1 cellular context compared by ENCODE assay signal in the genomic region with DNA sequence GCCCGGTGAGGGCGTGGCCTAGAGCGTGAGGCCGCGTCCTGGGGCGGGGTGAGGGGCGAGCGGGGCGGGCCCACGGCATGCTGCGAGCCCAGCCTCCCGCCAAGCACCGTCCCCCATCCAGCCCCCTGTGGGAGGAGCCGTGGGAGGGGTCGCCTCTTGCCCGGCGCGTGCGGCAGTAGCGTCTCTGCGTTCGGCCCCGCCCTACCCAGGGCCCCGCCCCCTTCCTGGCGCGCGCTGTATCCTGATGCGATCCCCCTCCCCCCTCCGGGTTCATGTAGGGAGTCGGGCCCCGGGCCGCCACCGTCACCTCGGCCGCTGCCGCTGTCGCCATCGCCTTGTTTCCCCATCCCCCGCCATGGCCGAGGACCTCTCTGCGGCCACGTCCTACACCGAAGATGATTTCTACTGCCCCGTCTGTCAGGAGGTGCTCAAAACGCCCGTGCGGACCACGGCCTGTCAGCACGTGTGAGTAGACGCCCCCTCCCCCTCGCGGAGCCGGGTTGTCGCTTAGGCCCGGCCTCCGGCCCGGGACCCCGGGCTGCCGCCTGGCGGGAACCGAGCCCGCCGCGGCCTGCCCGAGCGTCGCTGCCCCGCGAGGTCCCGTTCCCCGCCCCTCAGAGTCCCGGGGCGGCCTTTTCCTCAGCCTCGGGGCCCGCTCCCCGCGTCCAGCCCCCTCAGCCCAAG.
TF ChIP-seq lines count a peak whose summit lies in the region.

No MANE protein-coding gene starts in this region.

TF ChIP-seq in HepG2, 621 proteins besides CTCF, POLR2A, EP300 and RAD21 (continued from another document and continues in another):
- TF ChIP-seq ZNF292 (CRISPR knock-in tag; IDR thresholded peaks at IDR 0.05; ENCODE audit: borderline replicate concordance, low read depth): no peak
- TF ChIP-seq HES4 (CRISPR knock-in tag; IDR thresholded peaks at IDR 0.05; ENCODE audit: borderline replicate concordance): no peak; the same call in 1 of the 2 replicates
- TF ChIP-seq SMYD3 (CRISPR knock-in tag; IDR thresholded peaks at IDR 0.05): no peak
- TF ChIP-seq, protein P1, sequence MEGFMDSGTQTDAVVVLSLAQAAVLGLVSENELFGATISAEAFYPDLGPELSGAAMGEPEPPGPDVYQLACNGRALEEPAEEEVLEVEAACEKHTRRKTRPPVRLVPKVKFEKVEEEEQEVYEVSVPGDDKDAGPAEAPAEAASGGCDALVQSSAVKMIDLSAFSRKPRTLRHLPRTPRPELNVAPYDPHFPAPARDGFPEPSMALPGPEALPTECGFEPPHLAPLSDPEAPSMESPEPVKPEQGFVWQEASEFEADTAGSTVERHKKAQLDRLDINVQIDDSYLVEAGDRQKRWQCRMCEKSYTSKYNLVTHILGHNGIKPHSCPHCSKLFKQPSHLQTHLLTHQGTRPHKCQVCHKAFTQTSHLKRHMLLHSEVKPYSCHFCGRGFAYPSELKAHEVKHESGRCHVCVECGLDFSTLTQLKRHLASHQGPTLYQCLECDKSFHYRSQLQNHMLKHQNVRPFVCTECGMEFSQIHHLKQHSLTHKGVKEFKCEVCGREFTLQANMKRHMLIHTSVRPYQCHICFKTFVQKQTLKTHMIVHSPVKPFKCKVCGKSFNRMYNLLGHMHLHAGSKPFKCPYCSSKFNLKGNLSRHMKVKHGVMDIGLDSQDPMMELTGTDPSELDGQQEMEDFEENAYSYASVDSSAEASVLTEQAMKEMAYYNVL (CRISPR knock-in tag; IDR thresholded peaks at IDR 0.05; ENCODE audit: borderline replicate concordance): no peak
- TF ChIP-seq, protein P2, sequence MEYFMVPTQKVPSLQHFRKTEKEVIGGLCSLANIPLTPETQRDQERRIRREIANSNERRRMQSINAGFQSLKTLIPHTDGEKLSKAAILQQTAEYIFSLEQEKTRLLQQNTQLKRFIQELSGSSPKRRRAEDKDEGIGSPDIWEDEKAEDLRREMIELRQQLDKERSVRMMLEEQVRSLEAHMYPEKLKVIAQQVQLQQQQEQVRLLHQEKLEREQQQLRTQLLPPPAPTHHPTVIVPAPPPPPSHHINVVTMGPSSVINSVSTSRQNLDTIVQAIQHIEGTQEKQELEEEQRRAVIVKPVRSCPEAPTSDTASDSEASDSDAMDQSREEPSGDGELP (IDR thresholded peaks at IDR 0.05; ENCODE audit: borderline replicate concordance, low read depth): no peak
- TF ChIP-seq, protein P3, sequence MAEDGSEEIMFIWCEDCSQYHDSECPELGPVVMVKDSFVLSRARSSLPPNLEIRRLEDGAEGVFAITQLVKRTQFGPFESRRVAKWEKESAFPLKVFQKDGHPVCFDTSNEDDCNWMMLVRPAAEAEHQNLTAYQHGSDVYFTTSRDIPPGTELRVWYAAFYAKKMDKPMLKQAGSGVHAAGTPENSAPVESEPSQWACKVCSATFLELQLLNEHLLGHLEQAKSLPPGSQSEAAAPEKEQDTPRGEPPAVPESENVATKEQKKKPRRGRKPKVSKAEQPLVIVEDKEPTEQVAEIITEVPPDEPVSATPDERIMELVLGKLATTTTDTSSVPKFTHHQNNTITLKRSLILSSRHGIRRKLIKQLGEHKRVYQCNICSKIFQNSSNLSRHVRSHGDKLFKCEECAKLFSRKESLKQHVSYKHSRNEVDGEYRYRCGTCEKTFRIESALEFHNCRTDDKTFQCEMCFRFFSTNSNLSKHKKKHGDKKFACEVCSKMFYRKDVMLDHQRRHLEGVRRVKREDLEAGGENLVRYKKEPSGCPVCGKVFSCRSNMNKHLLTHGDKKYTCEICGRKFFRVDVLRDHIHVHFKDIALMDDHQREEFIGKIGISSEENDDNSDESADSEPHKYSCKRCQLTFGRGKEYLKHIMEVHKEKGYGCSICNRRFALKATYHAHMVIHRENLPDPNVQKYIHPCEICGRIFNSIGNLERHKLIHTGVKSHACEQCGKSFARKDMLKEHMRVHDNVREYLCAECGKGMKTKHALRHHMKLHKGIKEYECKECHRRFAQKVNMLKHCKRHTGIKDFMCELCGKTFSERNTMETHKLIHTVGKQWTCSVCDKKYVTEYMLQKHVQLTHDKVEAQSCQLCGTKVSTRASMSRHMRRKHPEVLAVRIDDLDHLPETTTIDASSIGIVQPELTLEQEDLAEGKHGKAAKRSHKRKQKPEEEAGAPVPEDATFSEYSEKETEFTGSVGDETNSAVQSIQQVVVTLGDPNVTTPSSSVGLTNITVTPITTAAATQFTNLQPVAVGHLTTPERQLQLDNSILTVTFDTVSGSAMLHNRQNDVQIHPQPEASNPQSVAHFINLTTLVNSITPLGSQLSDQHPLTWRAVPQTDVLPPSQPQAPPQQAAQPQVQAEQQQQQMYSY (CRISPR knock-in tag; IDR thresholded peaks at IDR 0.05): 0 out of 2 replicates have a peak, but pooled peaks have one; percentile 37
- TF ChIP-seq ZNF558 (CRISPR knock-in tag; IDR thresholded peaks at IDR 0.05; ENCODE audit: borderline replicate concordance): no peak
- TF ChIP-seq, protein P4, sequence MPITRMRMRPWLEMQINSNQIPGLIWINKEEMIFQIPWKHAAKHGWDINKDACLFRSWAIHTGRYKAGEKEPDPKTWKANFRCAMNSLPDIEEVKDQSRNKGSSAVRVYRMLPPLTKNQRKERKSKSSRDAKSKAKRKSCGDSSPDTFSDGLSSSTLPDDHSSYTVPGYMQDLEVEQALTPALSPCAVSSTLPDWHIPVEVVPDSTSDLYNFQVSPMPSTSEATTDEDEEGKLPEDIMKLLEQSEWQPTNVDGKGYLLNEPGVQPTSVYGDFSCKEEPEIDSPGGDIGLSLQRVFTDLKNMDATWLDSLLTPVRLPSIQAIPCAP (CRISPR knock-in tag; IDR thresholded peaks at IDR 0.05; ENCODE audit: low read depth): 0 out of 2 replicates have a peak, but pooled peaks have one; percentile 65
- no peak for TF ChIP-seq PRMT3 (CRISPR knock-in tag; IDR thresholded peaks at IDR 0.05; ENCODE audit: borderline replicate concordance, low read depth)
- TF ChIP-seq EEA1 (CRISPR knock-in tag; IDR thresholded peaks at IDR 0.05; ENCODE audit: borderline replicate concordance): no peak
- TF ChIP-seq ZKSCAN5 (CRISPR knock-in tag; IDR thresholded peaks at IDR 0.05): no peak
- no peak for TF ChIP-seq CEBPB (IDR thresholded peaks at IDR 0.05; ENCODE audit: borderline replicate concordance, low read depth, low read length)
- 0 out of 3 replicates have a peak, but pooled peaks have one; percentile 47 for TF ChIP-seq MXI1 (IDR thresholded peaks at IDR 0.05; ENCODE audit: borderline replicate concordance, low read depth, low read length)
- TF ChIP-seq ZNF678 (CRISPR knock-in tag; IDR thresholded peaks at IDR 0.05): 0 out of 2 replicates have a peak, but pooled peaks have one; percentile 58
- no peak for TF ChIP-seq PITX1 (CRISPR knock-in tag; IDR thresholded peaks at IDR 0.05)
- TF ChIP-seq ISL2 (CRISPR knock-in tag; IDR thresholded peaks at IDR 0.05): no peak
- TF ChIP-seq SRSF1 (optimal IDR thresholded peaks at IDR 0.05; ENCODE audit: low read depth, low read length): no peak
- no peak for TF ChIP-seq RCOR2 (CRISPR knock-in tag; IDR thresholded peaks at IDR 0.05)
- no peak for TF ChIP-seq PAWR (CRISPR knock-in tag; IDR thresholded peaks at IDR 0.05; ENCODE audit: borderline replicate concordance)
- TF ChIP-seq, protein P5, sequence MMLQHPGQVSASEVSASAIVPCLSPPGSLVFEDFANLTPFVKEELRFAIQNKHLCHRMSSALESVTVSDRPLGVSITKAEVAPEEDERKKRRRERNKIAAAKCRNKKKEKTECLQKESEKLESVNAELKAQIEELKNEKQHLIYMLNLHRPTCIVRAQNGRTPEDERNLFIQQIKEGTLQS (CRISPR knock-in tag; IDR thresholded peaks at IDR 0.05): no peak
- no peak; the same call in 1 of the 2 replicates for TF ChIP-seq ZNF790 (CRISPR knock-in tag; IDR thresholded peaks at IDR 0.05; ENCODE audit: borderline replicate concordance)
- TF ChIP-seq ZFP36L2 (CRISPR knock-in tag; IDR thresholded peaks at IDR 0.05): no peak
- TF ChIP-seq, protein P6, sequence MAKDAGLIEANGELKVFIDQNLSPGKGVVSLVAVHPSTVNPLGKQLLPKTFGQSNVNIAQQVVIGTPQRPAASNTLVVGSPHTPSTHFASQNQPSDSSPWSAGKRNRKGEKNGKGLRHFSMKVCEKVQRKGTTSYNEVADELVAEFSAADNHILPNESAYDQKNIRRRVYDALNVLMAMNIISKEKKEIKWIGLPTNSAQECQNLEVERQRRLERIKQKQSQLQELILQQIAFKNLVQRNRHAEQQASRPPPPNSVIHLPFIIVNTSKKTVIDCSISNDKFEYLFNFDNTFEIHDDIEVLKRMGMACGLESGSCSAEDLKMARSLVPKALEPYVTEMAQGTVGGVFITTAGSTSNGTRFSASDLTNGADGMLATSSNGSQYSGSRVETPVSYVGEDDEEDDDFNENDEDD (CRISPR knock-in tag; IDR thresholded peaks at IDR 0.05; ENCODE audit: borderline replicate concordance): peak; percentile 44; the same call in 1 of the 2 replicates
- TF ChIP-seq KMT2B (CRISPR knock-in tag; IDR thresholded peaks at IDR 0.05): no peak
- no peak for TF ChIP-seq ETV6 (CRISPR knock-in tag; conservative IDR thresholded peaks at IDR 0.05)
- TF ChIP-seq ZNF652 (CRISPR knock-in tag; IDR thresholded peaks at IDR 0.05; ENCODE audit: borderline replicate concordance, low read depth): no peak
- TF ChIP-seq, protein P7, sequence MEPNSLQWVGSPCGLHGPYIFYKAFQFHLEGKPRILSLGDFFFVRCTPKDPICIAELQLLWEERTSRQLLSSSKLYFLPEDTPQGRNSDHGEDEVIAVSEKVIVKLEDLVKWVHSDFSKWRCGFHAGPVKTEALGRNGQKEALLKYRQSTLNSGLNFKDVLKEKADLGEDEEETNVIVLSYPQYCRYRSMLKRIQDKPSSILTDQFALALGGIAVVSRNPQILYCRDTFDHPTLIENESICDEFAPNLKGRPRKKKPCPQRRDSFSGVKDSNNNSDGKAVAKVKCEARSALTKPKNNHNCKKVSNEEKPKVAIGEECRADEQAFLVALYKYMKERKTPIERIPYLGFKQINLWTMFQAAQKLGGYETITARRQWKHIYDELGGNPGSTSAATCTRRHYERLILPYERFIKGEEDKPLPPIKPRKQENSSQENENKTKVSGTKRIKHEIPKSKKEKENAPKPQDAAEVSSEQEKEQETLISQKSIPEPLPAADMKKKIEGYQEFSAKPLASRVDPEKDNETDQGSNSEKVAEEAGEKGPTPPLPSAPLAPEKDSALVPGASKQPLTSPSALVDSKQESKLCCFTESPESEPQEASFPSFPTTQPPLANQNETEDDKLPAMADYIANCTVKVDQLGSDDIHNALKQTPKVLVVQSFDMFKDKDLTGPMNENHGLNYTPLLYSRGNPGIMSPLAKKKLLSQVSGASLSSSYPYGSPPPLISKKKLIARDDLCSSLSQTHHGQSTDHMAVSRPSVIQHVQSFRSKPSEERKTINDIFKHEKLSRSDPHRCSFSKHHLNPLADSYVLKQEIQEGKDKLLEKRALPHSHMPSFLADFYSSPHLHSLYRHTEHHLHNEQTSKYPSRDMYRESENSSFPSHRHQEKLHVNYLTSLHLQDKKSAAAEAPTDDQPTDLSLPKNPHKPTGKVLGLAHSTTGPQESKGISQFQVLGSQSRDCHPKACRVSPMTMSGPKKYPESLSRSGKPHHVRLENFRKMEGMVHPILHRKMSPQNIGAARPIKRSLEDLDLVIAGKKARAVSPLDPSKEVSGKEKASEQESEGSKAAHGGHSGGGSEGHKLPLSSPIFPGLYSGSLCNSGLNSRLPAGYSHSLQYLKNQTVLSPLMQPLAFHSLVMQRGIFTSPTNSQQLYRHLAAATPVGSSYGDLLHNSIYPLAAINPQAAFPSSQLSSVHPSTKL (CRISPR knock-in tag; IDR thresholded peaks at IDR 0.05): peak; percentile 32; the same call in 1 of the 2 replicates
- no peak for TF ChIP-seq ZNF44 (CRISPR knock-in tag; IDR thresholded peaks at IDR 0.05)
- no peak for TF ChIP-seq ZNF839 (CRISPR knock-in tag; IDR thresholded peaks at IDR 0.05; ENCODE audit: borderline replicate concordance)
- TF ChIP-seq SIX4 (CRISPR knock-in tag; IDR thresholded peaks at IDR 0.05): no peak
- TF ChIP-seq HCFC1 (IDR thresholded peaks at IDR 0.05; ENCODE audit: low read depth, low read length): no peak
- no peak for TF ChIP-seq STAG1 (CRISPR knock-in tag; IDR thresholded peaks at IDR 0.05)
- peak; percentile 90 for TF ChIP-seq ZFX (CRISPR knock-in tag; IDR thresholded peaks at IDR 0.05; ENCODE audit: low read depth)
- TF ChIP-seq, protein P8, sequence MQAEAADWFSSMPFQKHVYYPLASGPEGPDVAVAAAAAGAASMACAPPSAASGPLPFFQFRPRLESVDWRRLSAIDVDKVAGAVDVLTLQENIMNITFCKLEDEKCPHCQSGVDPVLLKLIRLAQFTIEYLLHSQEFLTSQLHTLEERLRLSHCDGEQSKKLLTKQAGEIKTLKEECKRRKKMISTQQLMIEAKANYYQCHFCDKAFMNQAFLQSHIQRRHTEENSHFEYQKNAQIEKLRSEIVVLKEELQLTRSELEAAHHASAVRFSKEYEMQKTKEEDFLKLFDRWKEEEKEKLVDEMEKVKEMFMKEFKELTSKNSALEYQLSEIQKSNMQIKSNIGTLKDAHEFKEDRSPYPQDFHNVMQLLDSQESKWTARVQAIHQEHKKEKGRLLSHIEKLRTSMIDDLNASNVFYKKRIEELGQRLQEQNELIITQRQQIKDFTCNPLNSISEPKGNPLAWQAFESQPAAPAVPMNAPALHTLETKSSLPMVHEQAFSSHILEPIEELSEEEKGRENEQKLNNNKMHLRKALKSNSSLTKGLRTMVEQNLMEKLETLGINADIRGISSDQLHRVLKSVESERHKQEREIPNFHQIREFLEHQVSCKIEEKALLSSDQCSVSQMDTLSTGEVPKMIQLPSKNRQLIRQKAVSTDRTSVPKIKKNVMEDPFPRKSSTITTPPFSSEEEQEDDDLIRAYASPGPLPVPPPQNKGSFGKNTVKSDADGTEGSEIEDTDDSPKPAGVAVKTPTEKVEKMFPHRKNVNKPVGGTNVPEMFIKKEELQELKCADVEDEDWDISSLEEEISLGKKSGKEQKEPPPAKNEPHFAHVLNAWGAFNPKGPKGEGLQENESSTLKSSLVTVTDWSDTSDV (CRISPR knock-in tag; IDR thresholded peaks at IDR 0.05): no peak
- TF ChIP-seq, protein P9, sequence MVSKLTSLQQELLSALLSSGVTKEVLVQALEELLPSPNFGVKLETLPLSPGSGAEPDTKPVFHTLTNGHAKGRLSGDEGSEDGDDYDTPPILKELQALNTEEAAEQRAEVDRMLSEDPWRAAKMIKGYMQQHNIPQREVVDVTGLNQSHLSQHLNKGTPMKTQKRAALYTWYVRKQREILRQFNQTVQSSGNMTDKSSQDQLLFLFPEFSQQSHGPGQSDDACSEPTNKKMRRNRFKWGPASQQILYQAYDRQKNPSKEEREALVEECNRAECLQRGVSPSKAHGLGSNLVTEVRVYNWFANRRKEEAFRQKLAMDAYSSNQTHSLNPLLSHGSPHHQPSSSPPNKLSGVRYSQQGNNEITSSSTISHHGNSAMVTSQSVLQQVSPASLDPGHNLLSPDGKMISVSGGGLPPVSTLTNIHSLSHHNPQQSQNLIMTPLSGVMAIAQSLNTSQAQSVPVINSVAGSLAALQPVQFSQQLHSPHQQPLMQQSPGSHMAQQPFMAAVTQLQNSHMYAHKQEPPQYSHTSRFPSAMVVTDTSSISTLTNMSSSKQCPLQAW (CRISPR knock-in tag; IDR thresholded peaks at IDR 0.05): 0 out of 2 replicates have a peak, but pooled peaks have one; percentile 21
- no peak for TF ChIP-seq HDAC6 (IDR thresholded peaks at IDR 0.05; ENCODE audit: low read depth, low read length)
- TF ChIP-seq CCDC6 (CRISPR knock-in tag; IDR thresholded peaks at IDR 0.05): peak; percentile 76
- no peak for TF ChIP-seq PPARG (CRISPR knock-in tag; conservative IDR thresholded peaks at IDR 0.05)
- TF ChIP-seq ZNF24 (IDR thresholded peaks at IDR 0.05): no peak
- no peak for TF ChIP-seq SOX13 (IDR thresholded peaks at IDR 0.05)
- TF ChIP-seq SOX13 (CRISPR knock-in tag; conservative IDR thresholded peaks at IDR 0.05 in 1 of 2, IDR thresholded peaks at IDR 0.05 in 1 of 2): no peak
- no peak for TF ChIP-seq ZBTB7B (CRISPR knock-in tag; IDR thresholded peaks at IDR 0.05)
- TF ChIP-seq ZNF772 (CRISPR knock-in tag; IDR thresholded peaks at IDR 0.05): peak; percentile 36
- TF ChIP-seq MTA1 (CRISPR knock-in tag; IDR thresholded peaks at IDR 0.05; ENCODE audit: borderline replicate concordance): no peak; the same call in 1 of the 2 replicates
- TF ChIP-seq ZNF317 (CRISPR knock-in tag; IDR thresholded peaks at IDR 0.05): no peak
- TF ChIP-seq NR2C2 (CRISPR knock-in tag; IDR thresholded peaks at IDR 0.05; ENCODE audit: borderline replicate concordance): no peak; the same call in 1 of the 2 replicates
